8 cellular contexts compared by ENCODE assay signal in genomic region chr2:9629222-9630000, GRCh38. TPM values are rescaled to one million over a fixed set of nuclear protein-coding genes. Genes with fewer than 3 reads are reported as not detected.
DNase-seq lines count a peak whose midpoint lies in the region; ATAC-seq, FAIRE-seq and TF ChIP-seq lines count a peak whose summit lies in the region.

No MANE protein-coding gene starts in this region.

- peak overlapping the region; percentile 82 for H3K4me3 ChIP-seq in BJ (ENCODE audit: low read depth, low read length)
- H3K4me3 ChIP-seq in HUES64 (ENCODE audit: low read length) = peak overlapping the region; percentile 96
- peak overlapping the region; percentile 97 for H3K4me3 ChIP-seq in astrocyte (ENCODE audit: insufficient read depth, low read depth, low read length)
- peak overlapping the region; percentile 80 for H3K4me3 ChIP-seq in suprapubic skin

- peak overlapping the region; percentile 82 for H3K27ac Mint-ChIP-seq in astrocyte (ENCODE audit: unreplicated experiment)

- 7% methylated on average over 12 of the region's 13 CpGs for WGBS in HUES64
- 4% methylated on average over 13 of the region's 13 CpGs for WGBS in suprapubic skin

- H3K9ac ChIP-seq in HUES64 (ENCODE audit: low read depth, low read length) (peak overlapping the region; percentile 97), astrocyte (ENCODE audit: low read length) (peak overlapping the region; percentile 97)

- peaks cover 18% of the 10 kb centered on the region for H3K36me3 Mint-ChIP-seq in astrocyte (ENCODE audit: low read depth, unreplicated experiment)

- DNase-seq in BJ (ENCODE audit: low read depth) = no peak
- DNase-seq in astrocyte (ENCODE audit: low read depth) = peak; percentile 49
- peak; percentile 60 for DNase-seq in kidney tubule cell (ENCODE audit: low spot score)
- no peak for DNase-seq in suprapubic skin (ENCODE audit: low spot score in 2 of 2)
- DNase-seq in H54 (ENCODE audit: insufficient read length, low spot score) = no peak
- no peak for DNase-seq in stimulated activated CD4-positive, alpha-beta T cell treated with anti-CD3 and anti-CD28 coated beads, Interleukin-4, amount 100 ng/mL, for 1 hour

- no peak for ATAC-seq in HG03108 (IDR thresholded peaks at IDR 0.05; ENCODE audit: unreplicated experiment)

- POLR2A ChIA-PET in BJ (lab: Charles Lee) = interaction anchor here (0.6 to 1.6 kb wide), 3 partner anchors 73 to 147 kb away, joined by 3 to 9 read pairs (median 5); partner anchors contain the start of gene ADAM17

- H3K4me1 Mint-ChIP-seq in astrocyte (ENCODE audit: low read depth, unreplicated experiment) = peaks cover 50% of the 10 kb centered on the region

- TF ChIP-seq CTCF in BJ (IDR thresholded peaks at IDR 0.05; ENCODE audit: insufficient read depth, low read depth, low read length) (no peak), astrocyte (IDR thresholded peaks at IDR 0.05; ENCODE audit: insufficient read depth, low read depth, low read length) (no peak), suprapubic skin (IDR thresholded peaks at IDR 0.05) (no peak)

- FAIRE-seq in astrocyte (lab: Jason Lieb, UNC) (no peak), H54 (lab: Jason Lieb, UNC) (no peak)

- no peaks in the 10 kb centered on the region for H3K9me3 ChIP-seq in HUES64 (ENCODE audit: insufficient read depth, low read depth, low read length)
- H3K9me3 ChIP-seq in astrocyte (ENCODE audit: insufficient read depth, low read depth, low read length) = no peaks in the 10 kb centered on the region
- H3K9me3 ChIP-seq in suprapubic skin = no peaks in the 10 kb centered on the region

- H3K4me3 Mint-ChIP-seq in astrocyte (ENCODE audit: unreplicated experiment) = peak overlapping the region; percentile 97

- H3K27ac ChIP-seq in HUES64 (ENCODE audit: low read depth, low read length) (peak overlapping the region; percentile 100), astrocyte (ENCODE audit: low read depth, low read length) (peak overlapping the region; percentile 83), suprapubic skin (peak overlapping the region; percentile 99)

- peaks cover under 1% of the 10 kb centered on the region for H3K27me3 Mint-ChIP-seq in astrocyte (ENCODE audit: low read depth, unreplicated experiment)

- peaks cover 27% of the 10 kb centered on the region for H3K4me1 ChIP-seq in HUES64 (ENCODE audit: insufficient read depth, low read length)
- peaks cover 25% of the 10 kb centered on the region for H3K4me1 ChIP-seq in astrocyte (ENCODE audit: insufficient read depth, low read length)
- H3K4me1 ChIP-seq in suprapubic skin = peaks cover 54% of the 10 kb centered on the region

- H3K79me2 ChIP-seq in astrocyte (ENCODE audit: insufficient read depth, low read length) = peaks cover 60% of the 10 kb centered on the region

- H3K36me3 ChIP-seq in BJ (ENCODE audit: control insufficient read depth, insufficient read depth, low read length) (peaks cover 2% of the 10 kb centered on the region), HUES64 (ENCODE audit: insufficient read depth, low read length) (peaks cover 41% of the 10 kb centered on the region), astrocyte (ENCODE audit: insufficient read depth, low read length) (peaks cover 28% of the 10 kb centered on the region), suprapubic skin (no peaks in the 10 kb centered on the region)

- peaks cover 58% of the 10 kb centered on the region for H4K20me1 ChIP-seq in astrocyte (ENCODE audit: insufficient read depth, low read length)

- no peaks in the 10 kb centered on the region for H3K9me3 Mint-ChIP-seq in astrocyte (ENCODE audit: unreplicated experiment)

- TF ChIP-seq EP300 in suprapubic skin (IDR thresholded peaks at IDR 0.05) = no peak

- peak overlapping the region; percentile 96 for H3K4me2 ChIP-seq in astrocyte (ENCODE audit: low read length)

- CTCF ChIA-PET in BJ (lab: Yijun Ruan, JAX) = interaction anchor here (0.7 to 1.8 kb wide), 5 partner anchors 9 to 172 kb away, joined by 3 read pairs; no protein-coding TSS in a partner anchor

- no peak overlapping the region for H2AFZ ChIP-seq in astrocyte (ENCODE audit: low read depth, low read length)

- TF ChIP-seq POLR2A in suprapubic skin (IDR thresholded peaks at IDR 0.05) (no peak), H54 (IDR thresholded peaks at IDR 0.05; ENCODE audit: low read depth, low read length) (no peak)

- H3K27me3 ChIP-seq in BJ (ENCODE audit: control insufficient read depth, insufficient read depth, low read length) = no peaks in the 10 kb centered on the region
- peaks cover 29% of the 10 kb centered on the region for H3K27me3 ChIP-seq in HUES64 (ENCODE audit: insufficient read depth, low read length)
- H3K27me3 ChIP-seq in astrocyte (ENCODE audit: insufficient read depth, low read length) = no peaks in the 10 kb centered on the region
- H3K27me3 ChIP-seq in suprapubic skin = no peaks in the 10 kb centered on the region

RNA-seq across cellular contexts. Expression of gene YWHAQ, which starts 1.4 kb away (rescaled TPM):
- polyA plus RNA-seq in BJ (2011; rRNA removed) = 235 and 305 TPM in 2 replicates
- polyA minus RNA-seq in BJ (2011; rRNA and poly(A)+ RNA removed) = 89.1 and 126 TPM in 2 replicates
- 521 TPM for polyA plus RNA-seq in HUES64 (2013, experiment 1 of 2)
- polyA plus RNA-seq in HUES64 (2013, experiment 2 of 2) = 537 TPM
- total RNA-seq in astrocyte (358 and 408 TPM in 2 replicates), suprapubic skin (100 to 1,000 TPM in 3 of 4 donors, 10 to 100 TPM in 1; 84.6 to 172 (median 165) TPM)

Comparison
In these comparisons a context has a peak if more than half of its experiments do, and no peak if none do; other contexts are left out.
1. DNase-seq: peak in astrocyte (single experiment) and kidney tubule cell (single experiment); none in BJ (single experiment), suprapubic skin (0 of 2), H54 (single experiment) and stimulated activated CD4-positive, alpha-beta T cell treated with anti-CD3 and anti-CD28 coated beads, Interleukin-4, amount 100 ng/mL, for 1 hour (single experiment).
2. Peak in every context shown above with its lines, with median percentiles within 50 percentile points of each other: H3K4me3 ChIP-seq and H3K27ac ChIP-seq.